8 cellular contexts compared by ENCODE assay signal in the genomic region with DNA sequence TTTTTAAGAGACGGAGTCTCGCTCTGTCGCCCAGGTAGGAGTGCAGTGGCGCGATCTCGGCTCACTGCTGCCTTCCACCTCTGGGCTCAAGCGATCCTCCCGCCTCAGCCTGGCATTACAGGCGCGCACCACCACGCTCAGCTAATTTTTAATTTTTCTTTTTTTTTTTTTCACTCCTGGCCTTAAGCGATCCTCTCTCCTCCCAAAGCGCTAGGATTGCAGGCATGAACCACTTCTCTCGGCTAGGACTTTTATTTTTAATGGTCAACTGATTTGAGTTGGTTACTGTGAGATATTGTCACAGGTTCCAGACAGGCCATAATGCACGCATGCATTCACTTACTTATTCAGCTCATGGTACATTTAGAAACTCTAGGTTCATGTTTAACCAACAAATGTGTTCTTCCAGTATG. TPM values are rescaled to one million over a fixed set of nuclear protein-coding genes. Genes with fewer than 3 reads are reported as not detected.
DNase-seq lines count a peak whose midpoint lies in the region; ATAC-seq and TF ChIP-seq lines count a peak whose summit lies in the region.

No MANE protein-coding gene starts in this region.

- TF ChIP-seq CTCF in dorsolateral prefrontal cortex (IDR thresholded peaks at IDR 0.05 in 54 of 56, conservative IDR thresholded peaks at IDR 0.05 in 2 of 56; ENCODE audit: low read depth in 1 of 56, partially characterized antibody in 56 of 56) (peak in 8 of 56 donors; percentile 1 to 11 (median 5)), neutrophil (IDR thresholded peaks at IDR 0.05) (no peak)

- intact Hi-C loops in dorsolateral prefrontal cortex (cut with DNase I) = loop anchor here (1.0 to 5.0 kb wide), 2 partner anchors 9 to 952 kb away; a partner anchor contains a TSS

- peak overlapping the region; percentile 98 for H3K27ac ChIP-seq in HUES64 (ENCODE audit: low read depth, low read length)
- peak overlapping the region; percentile 11 to 97 (median 89) for H3K27ac ChIP-seq in dorsolateral prefrontal cortex
- peak overlapping the region; percentile 90 for H3K27ac ChIP-seq in neutrophil

- DNase-seq in dorsolateral prefrontal cortex (no peak), NAMALWA (ENCODE audit: low spot score) (no peak)
- no peak for DNase-seq in activated CD4-positive, alpha-beta T cell treated with anti-CD3 and anti-CD28 coated beads, Interleukin-2, amount 50 U/mL, for 48 hours

- H3K27me3 ChIP-seq in HUES64 (ENCODE audit: insufficient read depth, low read length) (no peaks in the 10 kb centered on the region), dorsolateral prefrontal cortex (no peaks in the 10 kb centered on the region), neutrophil (no peaks in the 10 kb centered on the region)

- H3K4me1 ChIP-seq in HUES64 (ENCODE audit: insufficient read depth, low read length) = peaks cover 5% of the 10 kb centered on the region
- H3K4me1 ChIP-seq in neutrophil (ENCODE audit: control insufficient read depth in 1 of 2, insufficient read depth in 1 of 2, low read depth in 1 of 2, low read length in 1 of 2) = peaks cover 22% of the 10 kb centered on the region in 2 experiments

- peaks cover 53% of the 10 kb centered on the region for H3K36me3 ChIP-seq in HUES64 (ENCODE audit: insufficient read depth, low read length)
- no peaks in the 10 kb centered on the region for H3K36me3 ChIP-seq in neutrophil

- WGBS in HUES64 = 12% methylated on average over 15 of the region's 15 CpGs

- H3K9ac ChIP-seq in HUES64 (ENCODE audit: low read depth, low read length) = peak overlapping the region; percentile 98

- H3K9me3 ChIP-seq in HUES64 (ENCODE audit: insufficient read depth, low read depth, low read length) (no peaks in the 10 kb centered on the region), neutrophil (no peaks in the 10 kb centered on the region)

- H3K4me3 ChIP-seq in HUES64 (ENCODE audit: low read length) = peak overlapping the region; percentile 94
- peak overlapping the region; percentile 67 to 99 (median 92) for H3K4me3 ChIP-seq in dorsolateral prefrontal cortex
- H3K4me3 ChIP-seq in neutrophil (ENCODE audit: low read depth in 1 of 2, low read length in 1 of 2) = peak overlapping the region; percentile 99

- ATAC-seq in GM18907 (IDR thresholded peaks at IDR 0.05; ENCODE audit: unreplicated experiment) (peak; percentile 16), GM18519 (IDR thresholded peaks at IDR 0.05; ENCODE audit: low FRiP score, unreplicated experiment) (no peak), HG02642 (IDR thresholded peaks at IDR 0.05; ENCODE audit: poor library complexity, unreplicated experiment) (no peak)

RNA-seq across cellular contexts. Expression of a gene that starts 0.9 kb away (rescaled TPM):
- polyA plus RNA-seq in HUES64 (2013, experiment 1 of 2) = 25.7 TPM
- polyA plus RNA-seq in HUES64 (2013, experiment 2 of 2) = 18.4 TPM
- 1 to 10 TPM; 1.5 to 8.5 (median 4.2) TPM for total RNA-seq in dorsolateral prefrontal cortex

RNA-seq across cellular contexts. Expression of a gene that starts 1.0 kb away (rescaled TPM):
- 55.1 TPM for polyA plus RNA-seq in HUES64 (2013, experiment 1 of 2)
- polyA plus RNA-seq in HUES64 (2013, experiment 2 of 2) = 53.3 TPM
- total RNA-seq in dorsolateral prefrontal cortex = 10 to 100 TPM; 24.1 to 75.5 (median 48.2) TPM

RNA-seq across cellular contexts. Expression of a gene that starts 9.0 kb away (rescaled TPM):
- polyA plus RNA-seq in HUES64 (2013, experiment 1 of 2) = 37.2 TPM
- 40.0 TPM for polyA plus RNA-seq in HUES64 (2013, experiment 2 of 2)
- total RNA-seq in dorsolateral prefrontal cortex = 100 to 1,000 TPM in 9 of 120 experiments, 10 to 100 TPM in 111; 67.4 to 110 (median 88.0) TPM

RNA-seq across cellular contexts. Expression of a gene that starts 49.2 kb away (rescaled TPM):
- 58.2 TPM for polyA plus RNA-seq in HUES64 (2013, experiment 1 of 2)
- 64.8 TPM for polyA plus RNA-seq in HUES64 (2013, experiment 2 of 2)
- total RNA-seq in dorsolateral prefrontal cortex = 10 to 100 TPM; 26.6 to 61.2 (median 43.9) TPM

RNA-seq across cellular contexts. Expression of a gene that starts 56.0 kb away (rescaled TPM):
- polyA plus RNA-seq in HUES64 (2013, experiment 1 of 2) = 17.2 TPM
- 19.1 TPM for polyA plus RNA-seq in HUES64 (2013, experiment 2 of 2)
- total RNA-seq in dorsolateral prefrontal cortex = 10 to 100 TPM; 12.5 to 49.2 (median 28.7) TPM
